ENCODE assay signal across 32 cellular contexts in genomic region chr3:58482917-58483636, GRCh38. TPM values are rescaled to one million over a fixed set of nuclear protein-coding genes. Genes with fewer than 3 reads are reported as not detected.
DNase-seq lines count a peak whose midpoint lies in the region; ATAC-seq and TF ChIP-seq lines count a peak whose summit lies in the region.
"Had no signal": no experiment of that assay in that cellular context is flagged by ENCODE, and none has a peak within 500 bp of the region (broad histone marks: within the 10 kb centered on the region; RNA-seq: fewer than 3 reads in every experiment).

No MANE protein-coding gene starts in this region.

- ATAC-seq in activated CD8-positive, alpha-beta T cell treated with anti-CD3 and anti-CD28 coated beads for 36 hours, result peak; percentile 47
- ATAC-seq in activated CD8-positive, alpha-beta T cell treated with anti-CD3 and anti-CD28 coated beads, Interleukin-2, amount 10 ng/mL, durations not matched to agents 7 days and 5 days, result no peak
- ATAC-seq in HG03520 (IDR thresholded peaks at IDR 0.05; ENCODE audit: unreplicated experiment), result peak; percentile 63
- ATAC-seq: HepG2, PC-3 had no signal

- H3K27ac ChIP-seq in OCI-LY7 (ENCODE audit: low read depth, low read length, poor library complexity, severe bottlenecking), result no peak overlapping the region
- H3K27ac ChIP-seq in neural cell (ENCODE audit: low read length), result peak overlapping the region; percentile 53
- H3K27ac ChIP-seq: adrenal gland, C4-2B, hepatocyte, ovary, testis had no signal

- H3K4me3 ChIP-seq in OCI-LY7 (ENCODE audit: low read depth, low read length, poor library complexity, severe bottlenecking), result no peak overlapping the region
- peak overlapping the region; percentile 18 for H3K4me3 ChIP-seq in neural cell (ENCODE audit: low read length)
- H3K4me3 ChIP-seq: adrenal gland, HAP-1, hepatocyte, ovary, right atrium auricular region, testis had no signal

- POLR2A ChIA-PET in activated CD8-positive, alpha-beta T cell treated with anti-CD3 and anti-CD28 coated beads for 36 hours (lab: Charles Lee), result interaction anchor here (1.0 kb wide), 1 partner anchor 11 kb away, joined by 3 read pairs; no protein-coding TSS in a partner anchor
- POLR2A ChIA-PET in activated CD8-positive, alpha-beta T cell treated with anti-CD3 and anti-CD28 coated beads, Interleukin-2, amount 10 ng/mL, durations not matched to agents 7 days and 5 days (lab: Charles Lee), result no interaction called here
- POLR2A ChIA-PET in OCI-LY7 (lab: Charles Lee), result interaction anchor here (0.7 to 1.2 kb wide), 5 partner anchors 10 to 175 kb away, joined by 3 read pairs; no protein-coding TSS in a partner anchor

- H3K4me3 Mint-ChIP-seq in activated CD8-positive, alpha-beta T cell treated with anti-CD3 and anti-CD28 coated beads for 36 hours, result no peak overlapping the region
- no peak overlapping the region for H3K4me3 Mint-ChIP-seq in activated CD8-positive, alpha-beta T cell treated with anti-CD3 and anti-CD28 coated beads, Interleukin-2, amount 10 ng/mL, durations not matched to agents 7 days and 5 days
- H3K4me3 Mint-ChIP-seq: brain, nephron had no signal

- H3K9me3 Mint-ChIP-seq in activated CD8-positive, alpha-beta T cell treated with anti-CD3 and anti-CD28 coated beads for 36 hours, result no peaks in the 10 kb centered on the region
- H3K9me3 Mint-ChIP-seq in activated CD8-positive, alpha-beta T cell treated with anti-CD3 and anti-CD28 coated beads, Interleukin-2, amount 10 ng/mL, durations not matched to agents 7 days and 5 days (ENCODE audit: insufficient read depth), result no peaks in the 10 kb centered on the region

- TF ChIP-seq EP300 in neural cell (conservative IDR thresholded peaks at IDR 0.05; ENCODE audit: poor library complexity, severe bottlenecking), result peak; percentile 82

- H3K27ac Mint-ChIP-seq in activated CD8-positive, alpha-beta T cell treated with anti-CD3 and anti-CD28 coated beads for 36 hours, result no peak overlapping the region
- no peak overlapping the region for H3K27ac Mint-ChIP-seq in activated CD8-positive, alpha-beta T cell treated with anti-CD3 and anti-CD28 coated beads, Interleukin-2, amount 10 ng/mL, durations not matched to agents 7 days and 5 days
- H3K27ac Mint-ChIP-seq: nephron had no signal

- no peaks in the 10 kb centered on the region for H4K20me1 ChIP-seq in OCI-LY7 (ENCODE audit: insufficient read depth, low read length)
- no peaks in the 10 kb centered on the region for H4K20me1 ChIP-seq in neural cell (ENCODE audit: insufficient read depth)

- H3K79me2 ChIP-seq in OCI-LY7 (ENCODE audit: insufficient read depth, low read depth, low read length) (no peaks in the 10 kb centered on the region), neural cell (replicated peaks; ENCODE audit: insufficient read depth, low read length) (no peaks in the 10 kb centered on the region)
- H3K79me2 ChIP-seq: hepatocyte had no signal

- peak overlapping the region; percentile 15 for H3K9ac ChIP-seq in neural cell (ENCODE audit: low read length)

- DNase-seq in activated CD8-positive, alpha-beta T cell treated with anti-CD3 and anti-CD28 coated beads for 36 hours, result no peak
- no peak for DNase-seq in activated CD8-positive, alpha-beta T cell treated with anti-CD3 and anti-CD28 coated beads, Interleukin-2, amount 10 ng/mL, durations not matched to agents 7 days and 5 days
- no peak for DNase-seq in OCI-LY7 (ENCODE audit: low spot score)
- no peak for DNase-seq in activated CD4-positive, CD25-positive, alpha-beta regulatory T cell (lab: John Stamatoyannopoulos, UW)
- no peak for DNase-seq in A172 (ENCODE audit: low spot score)
- DNase-seq in NCI-H1694 (lab: John Stamatoyannopoulos, UW), result no peak
- DNase-seq: activated CD4-positive, CD25-positive, alpha-beta regulatory T cell treated with anti-CD3 and anti-CD28 coated beads, Interleukin-2, amount 50 U/mL, for 72 hours; activated naive CD4-positive, alpha-beta T cell treated with Interleukin-2 at 50 U/mL for 16 hours; activated T-cell treated with anti-CD3 and anti-CD28 coated beads, Interleukin-2, amount 50 U/mL, for 48 hours; adrenal gland; foreskin fibroblast; midbrain; NCI-H1436 treated with DMSO at 0.1 percent for 48 hours; NCI-H2171 treated with DMSO at 0.1 percent for 48 hours; NCI-H69; ovary; PC-3; Right ventricle myocardium superior; stimulated activated CD4-positive, alpha-beta T cell treated with anti-CD3 and anti-CD28 coated beads, Interleukin-2, amount 100 ng/mL, for 48 hours; stimulated activated naive CD4-positive, alpha-beta T cell; SW 1271; testis had no signal

- CTCF ChIA-PET in activated CD8-positive, alpha-beta T cell treated with anti-CD3 and anti-CD28 coated beads for 36 hours (lab: Charles Lee), result interaction anchor here (1.5 to 2.9 kb wide), 2 partner anchors 9 to 19 kb away, joined by 4 to 8 read pairs; partner anchors contain the start of gene KCTD6
- CTCF ChIA-PET in activated CD8-positive, alpha-beta T cell treated with anti-CD3 and anti-CD28 coated beads, Interleukin-2, amount 10 ng/mL, durations not matched to agents 7 days and 5 days (lab: Charles Lee), result interaction anchor here (1.1 to 1.7 kb wide), 4 partner anchors 9 to 177 kb away, joined by 3 to 7 read pairs (median 4); partner anchors contain the start of genes HTD2, KCTD6 and RPP14
- CTCF ChIA-PET in OCI-LY7 (lab: Charles Lee; ENCODE audit: unreplicated experiment), result no interaction called here

- H3K27me3 ChIP-seq in neural cell (ENCODE audit: insufficient read depth, low read depth, low read length), result no peaks in the 10 kb centered on the region
- H3K27me3 ChIP-seq: adrenal gland, hepatocyte, ovary, right atrium auricular region, testis had no signal

- no peaks in the 10 kb centered on the region for H3K36me3 Mint-ChIP-seq in activated CD8-positive, alpha-beta T cell treated with anti-CD3 and anti-CD28 coated beads for 36 hours (ENCODE audit: low read depth)
- H3K36me3 Mint-ChIP-seq in activated CD8-positive, alpha-beta T cell treated with anti-CD3 and anti-CD28 coated beads, Interleukin-2, amount 10 ng/mL, durations not matched to agents 7 days and 5 days (ENCODE audit: low read depth), result no peaks in the 10 kb centered on the region
- H3K36me3 Mint-ChIP-seq: brain had no signal

- BruUV-seq in OCI-LY7 (replicated peaks; lab: Mats Ljungman, UMichigan), result no TSS peak

- no peak for TF ChIP-seq CTCF in activated CD8-positive, alpha-beta T cell treated with anti-CD3 and anti-CD28 coated beads for 36 hours (IDR thresholded peaks at IDR 0.05)
- TF ChIP-seq CTCF in OCI-LY7 (conservative IDR thresholded peaks at IDR 0.05; ENCODE audit: low read length) (no peak), neural cell (IDR thresholded peaks at IDR 0.05; ENCODE audit: poor library complexity, severe bottlenecking) (no peak)

- peaks cover 11% of the 10 kb centered on the region for H3K9me3 ChIP-seq in OCI-LY7 (ENCODE audit: low read length)
- H3K9me3 ChIP-seq in neural cell (ENCODE audit: low read length), result no peaks in the 10 kb centered on the region
- H3K9me3 ChIP-seq: adrenal gland, HAP-1, ovary, right atrium auricular region, testis had no signal

- H3K9me2 ChIP-seq in OCI-LY7 (ENCODE audit: insufficient read depth, low read length) (no peaks in the 10 kb centered on the region), neural cell (ENCODE audit: insufficient read depth, low read length) (no peaks in the 10 kb centered on the region)

- no peaks in the 10 kb centered on the region for H3K27me3 Mint-ChIP-seq in activated CD8-positive, alpha-beta T cell treated with anti-CD3 and anti-CD28 coated beads for 36 hours
- H3K27me3 Mint-ChIP-seq in activated CD8-positive, alpha-beta T cell treated with anti-CD3 and anti-CD28 coated beads, Interleukin-2, amount 10 ng/mL, durations not matched to agents 7 days and 5 days (ENCODE audit: low read depth), result peaks cover 47% of the 10 kb centered on the region

- H2AFZ ChIP-seq in OCI-LY7 (ENCODE audit: low read length) (peak overlapping the region; percentile 65; the same call in 1 of the 2 replicates), neural cell (ENCODE audit: low read depth, low read length) (no peak overlapping the region)
- H2AFZ ChIP-seq: hepatocyte had no signal

- H3K36me3 ChIP-seq in OCI-LY7 (ENCODE audit: insufficient read depth, low read length) (no peaks in the 10 kb centered on the region), neural cell (ENCODE audit: insufficient read depth, low read length) (no peaks in the 10 kb centered on the region)
- H3K36me3 ChIP-seq: adrenal gland, HAP-1, ovary, right atrium auricular region had no signal

- intact Hi-C loops in activated CD8-positive, alpha-beta T cell treated with anti-CD3 and anti-CD28 coated beads for 36 hours (cut with micrococcal nuclease), result no loop called here
- intact Hi-C loops in OCI-LY7 (cut with micrococcal nuclease; ENCODE audit: unreplicated experiment), result no loop called here

- H3F3A ChIP-seq in neural cell (ENCODE audit: insufficient read depth, low read length, poor library complexity, severe bottlenecking), result no peaks in the 10 kb centered on the region

- H3K4me1 ChIP-seq in OCI-LY7 (ENCODE audit: insufficient read depth, low read length, poor library complexity, severe bottlenecking), result peaks cover 12% of the 10 kb centered on the region
- H3K4me1 ChIP-seq: HAP-1, testis had no signal

- H3K4me2 ChIP-seq in OCI-LY7 (ENCODE audit: low read length) (peak overlapping the region; percentile 25; the same call in 1 of the 2 replicates), neural cell (ENCODE audit: low read length) (no peak overlapping the region)
- H3K4me2 ChIP-seq: hepatocyte had no signal

- no peak for TF ChIP-seq RAD21 in neural cell (conservative IDR thresholded peaks at IDR 0.05)

- H3K4me1 Mint-ChIP-seq in activated CD8-positive, alpha-beta T cell treated with anti-CD3 and anti-CD28 coated beads for 36 hours (ENCODE audit: low read depth), result no peaks in the 10 kb centered on the region
- H3K4me1 Mint-ChIP-seq in activated CD8-positive, alpha-beta T cell treated with anti-CD3 and anti-CD28 coated beads, Interleukin-2, amount 10 ng/mL, durations not matched to agents 7 days and 5 days (ENCODE audit: low read depth), result no peaks in the 10 kb centered on the region

RNA-seq across cellular contexts. Expression of gene KCTD6, which starts 8.8 kb away (rescaled TPM):
- total RNA-seq in activated CD8-positive, alpha-beta T cell treated with anti-CD3 and anti-CD28 coated beads for 36 hours, result 1 to 10 TPM; 5.6 to 5.8 TPM
- 1 to 10 TPM; 5.2 to 6.2 TPM for total RNA-seq in activated CD8-positive, alpha-beta T cell treated with anti-CD3 and anti-CD28 coated beads, Interleukin-2, amount 10 ng/mL, durations not matched to agents 7 days and 5 days
- 12.6 and 17.1 TPM in 2 replicates for total RNA-seq in OCI-LY7 (2014; rRNA removed; shearing (Covaris generic))
- 16.4 and 16.6 TPM in 2 replicates for total RNA-seq in OCI-LY7 (2022)
- 64.0 and 68.5 TPM in 2 replicates for polyA plus RNA-seq in neural cell
- polyA minus RNA-seq in neural cell, result 27.8 and 29.9 TPM in 2 replicates
- total RNA-seq in A172 (2014; rRNA removed; shearing (Covaris generic)), result 6.4 and 9.1 TPM in 2 replicates

RNA-seq across cellular contexts. Expression of gene PDHB, which starts 49.4 kb away (rescaled TPM):
- total RNA-seq in activated CD8-positive, alpha-beta T cell treated with anti-CD3 and anti-CD28 coated beads for 36 hours, result 10 to 100 TPM; 53.9 to 58.8 TPM
- 10 to 100 TPM; 48.9 to 50.3 TPM for total RNA-seq in activated CD8-positive, alpha-beta T cell treated with anti-CD3 and anti-CD28 coated beads, Interleukin-2, amount 10 ng/mL, durations not matched to agents 7 days and 5 days
- 60.8 and 76.8 TPM in 2 replicates for total RNA-seq in OCI-LY7 (2014; rRNA removed; shearing (Covaris generic))
- 82.4 and 86.6 TPM in 2 replicates for total RNA-seq in OCI-LY7 (2022)
- 154 and 201 TPM in 2 replicates for polyA plus RNA-seq in neural cell
- polyA minus RNA-seq in neural cell, result 88.9 and 108 TPM in 2 replicates
- total RNA-seq in A172 (2014; rRNA removed; shearing (Covaris generic)), result 141 and 170 TPM in 2 replicates

RNA-seq across cellular contexts. Expression of gene ACOX2, which starts 53.9 kb away (rescaled TPM):
- not detected for total RNA-seq in activated CD8-positive, alpha-beta T cell treated with anti-CD3 and anti-CD28 coated beads for 36 hours
- total RNA-seq in activated CD8-positive, alpha-beta T cell treated with anti-CD3 and anti-CD28 coated beads, Interleukin-2, amount 10 ng/mL, durations not matched to agents 7 days and 5 days, result not detected
- total RNA-seq in OCI-LY7 (2014; rRNA removed; shearing (Covaris generic)), result not detected in 2 replicates
- total RNA-seq in OCI-LY7 (2022), result not detected in 2 replicates
- not detected in 2 replicates for polyA plus RNA-seq in neural cell
- not detected in 2 replicates for polyA minus RNA-seq in neural cell
- total RNA-seq in A172 (2014; rRNA removed; shearing (Covaris generic)), result 2.2 and 5.4 TPM in 2 replicates
- total RNA-seq: activated CD8-positive, alpha-beta memory T cell treated with anti-CD3 and anti-CD28 coated beads for 36 hours had no signal
